Comparison of ENCODE assay signal across 1 cellular context in genomic region chr10:27360581-27361172, GRCh38.
TF ChIP-seq lines count a peak whose summit lies in the region.

No MANE protein-coding gene starts in this region.

TF ChIP-seq in HepG2, 621 proteins besides CTCF, POLR2A, EP300 and RAD21 (continued from another document):
- TF ChIP-seq BCLAF1 (IDR thresholded peaks at IDR 0.05) (no peak), SALL1 (CRISPR knock-in tag; IDR thresholded peaks at IDR 0.05) (0 out of 2 replicates have a peak, but pooled peaks have one; percentile 33), ZFY (CRISPR knock-in tag; IDR thresholded peaks at IDR 0.05) (peak; percentile 19; the same call in 1 of the 2 replicates), CEBPG (CRISPR knock-in tag; IDR thresholded peaks at IDR 0.05) (0 out of 2 replicates have a peak, but pooled peaks have one; percentile 26), SMC3 (IDR thresholded peaks at IDR 0.05; ENCODE audit: low read length) (peak; percentile 77), GMEB2 (CRISPR knock-in tag; IDR thresholded peaks at IDR 0.05; ENCODE audit: low read depth) (no peak), ZNF562 (CRISPR knock-in tag; IDR thresholded peaks at IDR 0.05; ENCODE audit: borderline replicate concordance) (no peak), ZC3H4 (CRISPR knock-in tag; IDR thresholded peaks at IDR 0.05; ENCODE audit: borderline replicate concordance) (no peak), GATAD1 (CRISPR knock-in tag; IDR thresholded peaks at IDR 0.05) (0 out of 2 replicates have a peak, but pooled peaks have one; percentile 35), ZNF296 (CRISPR knock-in tag; conservative IDR thresholded peaks at IDR 0.05) (no peak), THRA (CRISPR knock-in tag; IDR thresholded peaks at IDR 0.05; ENCODE audit: borderline replicate concordance) (peak; percentile 44; the same call in 1 of the 2 replicates), FOXP1 (IDR thresholded peaks at IDR 0.05) (no peak), FOXP1 (CRISPR knock-in tag; IDR thresholded peaks at IDR 0.05) (peak; percentile 37; the same call in 1 of the 2 replicates), FOXK1 (CRISPR knock-in tag; IDR thresholded peaks at IDR 0.05; ENCODE audit: borderline replicate concordance, low read depth) (peak; percentile 50; the same call in 1 of the 2 replicates), FOXA3 (CRISPR knock-in tag; IDR thresholded peaks at IDR 0.05) (peak; percentile 49; the same call in 1 of the 2 replicates), ZNF646 (CRISPR knock-in tag; IDR thresholded peaks at IDR 0.05) (peak; percentile 80; the same call in 1 of the 2 replicates), ZNF770 (CRISPR knock-in tag; IDR thresholded peaks at IDR 0.05) (no peak), XBP1 (CRISPR knock-in tag; IDR thresholded peaks at IDR 0.05) (no peak), ZSCAN30 (CRISPR knock-in tag; IDR thresholded peaks at IDR 0.05) (no peak)
TF ChIP-seq in HepG2: peak in this region for 17.
